ENCODE assay signal across 8 cellular contexts in genomic region chr7:152076324-152076821, GRCh38. TPM values are rescaled to one million over a fixed set of nuclear protein-coding genes. Genes with fewer than 3 reads are reported as not detected.
DNase-seq lines count a peak whose midpoint lies in the region; ATAC-seq and TF ChIP-seq lines count a peak whose summit lies in the region.

No MANE protein-coding gene starts in this region.

- ATAC-seq in heart right ventricle (peak in 2 of 8 donors; percentile 22 to 41), GM18907 (IDR thresholded peaks at IDR 0.05; ENCODE audit: unreplicated experiment) (no peak)

- POLR2A ChIA-PET in RWPE1 (lab: Yijun Ruan, JAX; ENCODE audit: low non-redundant PET) = no interaction called here

- peaks cover 0 to 27% (median 11%) of the 10 kb centered on the region in 9 donors for H3K4me1 ChIP-seq in heart right ventricle

- H3K9me3 ChIP-seq in heart right ventricle = no peaks in the 10 kb centered on the region

- WGBS in heart right ventricle, 2 donors = 71 to 77% methylated on average over 8 of the region's 8 CpGs

- H3K27ac Mint-ChIP-seq in activated naive CD4-positive, alpha-beta T cell treated with anti-CD3 and anti-CD28 coated beads, Interleukin-2, amount 10 ng/mL, durations not matched to agents 7 days and 5 days = no peak overlapping the region

- intact Hi-C loops in heart right ventricle (cut with DNase I) = no loop called here

- no peak overlapping the region for H3K4me3 Mint-ChIP-seq in activated naive CD4-positive, alpha-beta T cell treated with anti-CD3 and anti-CD28 coated beads, Interleukin-2, amount 10 ng/mL, durations not matched to agents 7 days and 5 days

- H3K36me3 ChIP-seq in heart right ventricle = no peaks in the 10 kb centered on the region

- H3K27ac ChIP-seq in RWPE1 (no peak overlapping the region), heart right ventricle (no peak overlapping the region)

- peak; percentile 30; the same call in 1 of the 2 replicates for TF ChIP-seq CTCF in RWPE1 (conservative IDR thresholded peaks at IDR 0.05; ENCODE audit: low read depth)
- peak in 8 of 9 donors; percentile 9 to 46 (median 28) for TF ChIP-seq CTCF in heart right ventricle (IDR thresholded peaks at IDR 0.05)

- peaks cover 25% of the 10 kb centered on the region for H3K4me1 Mint-ChIP-seq in activated naive CD4-positive, alpha-beta T cell treated with anti-CD3 and anti-CD28 coated beads, Interleukin-2, amount 10 ng/mL, durations not matched to agents 7 days and 5 days

- H3K36me3 Mint-ChIP-seq in activated naive CD4-positive, alpha-beta T cell treated with anti-CD3 and anti-CD28 coated beads, Interleukin-2, amount 10 ng/mL, durations not matched to agents 7 days and 5 days = no peaks in the 10 kb centered on the region

- H3K4me3 ChIP-seq in heart right ventricle = no peak overlapping the region

- CTCF ChIA-PET in activated naive CD4-positive, alpha-beta T cell treated with anti-CD3 and anti-CD28 coated beads, Interleukin-2, amount 10 ng/mL, durations not matched to agents 7 days and 5 days (lab: Charles Lee) = no interaction called here
- CTCF ChIA-PET in RWPE1 (lab: Yijun Ruan, JAX) = no interaction called here

- peak; percentile 39 for DNase-seq in activated naive CD4-positive, alpha-beta T cell treated with anti-CD3 and anti-CD28 coated beads, Interleukin-2, amount 10 ng/mL, durations not matched to agents 7 days and 5 days
- no peak for DNase-seq in activated naive CD4-positive, alpha-beta T cell (lab: John Stamatoyannopoulos, UW)
- DNase-seq in RWPE1 (ENCODE audit: low spot score) (peak; percentile 12), heart right ventricle (no peak), GM03348 (ENCODE audit: low spot score) (no peak), cortex of kidney (lab: John Stamatoyannopoulos, UW) (no peak)
- peak; percentile 30 for DNase-seq in stimulated activated CD8-positive, alpha-beta memory T cell treated with anti-CD3 and anti-CD28 coated beads, Interleukin-4, amount 100 ng/mL, for 48 hours

- no peaks in the 10 kb centered on the region for H3K27me3 Mint-ChIP-seq in activated naive CD4-positive, alpha-beta T cell treated with anti-CD3 and anti-CD28 coated beads, Interleukin-2, amount 10 ng/mL, durations not matched to agents 7 days and 5 days

- H3K9me3 Mint-ChIP-seq in activated naive CD4-positive, alpha-beta T cell treated with anti-CD3 and anti-CD28 coated beads, Interleukin-2, amount 10 ng/mL, durations not matched to agents 7 days and 5 days = no peaks in the 10 kb centered on the region

- no peaks in the 10 kb centered on the region for H3K27me3 ChIP-seq in heart right ventricle

RNA-seq across cellular contexts. Expression of gene GALNT11, which starts 50.9 kb away (rescaled TPM):
- 10 to 100 TPM; 19.3 to 28.4 (median 22.9) TPM for total RNA-seq in heart right ventricle
- 10 to 100 TPM; 13.2 to 14.8 TPM for polyA plus RNA-seq in heart right ventricle

Comparison
In these comparisons a context has a peak if more than half of its experiments do, and no peak if none do; other contexts are left out.
1. DNase-seq: peak in activated naive CD4-positive, alpha-beta T cell treated with anti-CD3 and anti-CD28 coated beads, Interleukin-2, amount 10 ng/mL, durations not matched to agents 7 days and 5 days (single experiment), RWPE1 (single experiment) and stimulated activated CD8-positive, alpha-beta memory T cell treated with anti-CD3 and anti-CD28 coated beads, Interleukin-4, amount 100 ng/mL, for 48 hours (single experiment); none in activated naive CD4-positive, alpha-beta T cell (0 of 4), heart right ventricle (0 of 2), GM03348 (single experiment) and cortex of kidney (single experiment).